Comparison of ENCODE assay signal across 1 cellular context in genomic region chr12:26937863-26938659, GRCh38.
A peak's percentile ranks its signal among the peaks of the same experiment; 100 is the strongest.
TF ChIP-seq lines count a peak whose summit lies in the region.

FGFR1OP2 (plus strand) TSS chr12:26938470; CDS start chr12:26954159, 15,689 bp downstream.
INTS13 (minus strand) TSS chr12:26937981; CDS start chr12:26936803, 1,178 bp downstream.

TF ChIP-seq in K562, 482 proteins besides CTCF, POLR2A, EP300 and RAD21 (continued from another document and continues in another):
- TF ChIP-seq FOXJ2 (tag; IDR thresholded peaks at IDR 0.05) (peak; percentile 70; the same call in 1 of the 2 replicates), PHF8 (IDR thresholded peaks at IDR 0.05; ENCODE audit: borderline replicate concordance, low read length) (peak; percentile 96; the same call in 1 of the 2 replicates), MED1 (CRISPR knock-in tag; IDR thresholded peaks at IDR 0.05; ENCODE audit: borderline replicate concordance) (no peak), PPARD (CRISPR knock-in tag; IDR thresholded peaks at IDR 0.05) (no peak), ATF1 (CRISPR knock-in tag; IDR thresholded peaks at IDR 0.05) (no peak), ATF1 (tag; IDR thresholded peaks at IDR 0.05) (peak; percentile 53), SP2 (IDR thresholded peaks at IDR 0.05; ENCODE audit: extremely low read depth, low read depth, low read length, poor library complexity, severe bottlenecking) (peak; percentile 11), PHTF2 (CRISPR knock-in tag; IDR thresholded peaks at IDR 0.05) (no peak), SPI1 (IDR thresholded peaks at IDR 0.05; ENCODE audit: borderline replicate concordance, low read depth, low read length) (peak; percentile 46; the same call in 1 of the 2 replicates), NFATC3 (IDR thresholded peaks at IDR 0.05) (no peak), E2F3 (CRISPR knock-in tag; IDR thresholded peaks at IDR 0.05) (no peak), XRCC4 (IDR thresholded peaks at IDR 0.05; ENCODE audit: extremely low read depth, insufficient read depth, insufficient read length) (no peak), MTA3 (IDR thresholded peaks at IDR 0.05; ENCODE audit: borderline replicate concordance) (peak; percentile 62; the same call in 1 of the 2 replicates), SNIP1 (IDR thresholded peaks at IDR 0.05; ENCODE audit: low read depth) (no peak), ATF3 (IDR thresholded peaks at IDR 0.05) (no peak), ATF3 (CRISPR knock-in tag; conservative IDR thresholded peaks at IDR 0.05) (no peak), ZNF695 (CRISPR knock-in tag; IDR thresholded peaks at IDR 0.05) (no peak), BHLHE40 (IDR thresholded peaks at IDR 0.05; ENCODE audit: low read length) (peak; percentile 64), SLC30A9 (CRISPR knock-in tag; IDR thresholded peaks at IDR 0.05) (no peak), HMG20B (CRISPR knock-in tag; IDR thresholded peaks at IDR 0.05) (no peak), MAFG (tag; conservative IDR thresholded peaks at IDR 0.05) (no peak), IRF2 (CRISPR knock-in tag; IDR thresholded peaks at IDR 0.05) (no peak), NR2C1 (IDR thresholded peaks at IDR 0.05) (no peak), NR2C1 (tag; IDR thresholded peaks at IDR 0.05) (no peak), ZBTB40 (IDR thresholded peaks at IDR 0.05) (no peak), ZBTB40 (CRISPR knock-in tag; IDR thresholded peaks at IDR 0.05) (no peak), CTBP1 (IDR thresholded peaks at IDR 0.05; ENCODE audit: borderline replicate concordance) (peak; percentile 57), CBFB (CRISPR knock-in tag; IDR thresholded peaks at IDR 0.05) (no peak), DNMT1 (IDR thresholded peaks at IDR 0.05) (no peak), CREM (IDR thresholded peaks at IDR 0.05; ENCODE audit: low read depth) (peak; percentile 49; the same call in 1 of the 2 replicates), ZNF639 (CRISPR knock-in tag; conservative IDR thresholded peaks at IDR 0.05 in 1 of 2, IDR thresholded peaks at IDR 0.05 in 1 of 2) (peak in 1 of 2 experiments; percentile 90; a peak in 2 of 4 replicates), CGGBP1 (CRISPR knock-in tag; IDR thresholded peaks at IDR 0.05) (peak; percentile 32; the same call in 1 of the 2 replicates), ZBTB2 (IDR thresholded peaks at IDR 0.05) (peak; percentile 98), PHF20 (IDR thresholded peaks at IDR 0.05; ENCODE audit: partially characterized antibody) (peak; percentile 59), SAP30 (IDR thresholded peaks at IDR 0.05; ENCODE audit: borderline replicate concordance, insufficient read depth, low read depth, low read length, poor library complexity, severe bottlenecking) (peak; percentile 58), MCM3 (IDR thresholded peaks at IDR 0.05) (no peak), ZNF165 (CRISPR knock-in tag; IDR thresholded peaks at IDR 0.05; ENCODE audit: borderline replicate concordance) (no peak), HMGN3 (IDR thresholded peaks at IDR 0.05; ENCODE audit: borderline replicate concordance, extremely low read depth, insufficient read length, low read depth, low read length) (peak; percentile 76), ZNF146 (CRISPR knock-in tag; IDR thresholded peaks at IDR 0.05; ENCODE audit: unreplicated experiment) (no peak), ZNF609 (CRISPR knock-in tag; IDR thresholded peaks at IDR 0.05; ENCODE audit: borderline replicate concordance) (no peak), ZNF507 (tag; conservative IDR thresholded peaks at IDR 0.05) (no peak), GATA2 (CRISPR knock-in tag; IDR thresholded peaks at IDR 0.05) (no peak), ZNF274 (IDR thresholded peaks at IDR 0.05; ENCODE audit: borderline replicate concordance, low read depth, low read length) (no peak), MTA1 (IDR thresholded peaks at IDR 0.05; ENCODE audit: borderline replicate concordance) (no peak), ZNF384 (IDR thresholded peaks at IDR 0.05; ENCODE audit: low read depth, low read length) (peak; percentile 96), E2F4 (CRISPR knock-in tag; IDR thresholded peaks at IDR 0.05; ENCODE audit: low read depth) (no peak), ZNF41 (CRISPR knock-in tag; conservative IDR thresholded peaks at IDR 0.05) (no peak), FOXA3 (CRISPR knock-in tag; conservative IDR thresholded peaks at IDR 0.05 in 1 of 2, IDR thresholded peaks at IDR 0.05 in 1 of 2) (0 out of 4 replicates have a peak, but pooled peaks of 1 of the 2 experiments have one; percentile 27), ARHGAP35 (IDR thresholded peaks at IDR 0.05; ENCODE audit: partially characterized antibody) (peak; percentile 93), STAT5A (IDR thresholded peaks at IDR 0.05; ENCODE audit: borderline replicate concordance, low read length) (no peak), DPF2 (IDR thresholded peaks at IDR 0.05) (no peak)
